1 cellular context compared by ENCODE assay signal in the genomic region with DNA sequence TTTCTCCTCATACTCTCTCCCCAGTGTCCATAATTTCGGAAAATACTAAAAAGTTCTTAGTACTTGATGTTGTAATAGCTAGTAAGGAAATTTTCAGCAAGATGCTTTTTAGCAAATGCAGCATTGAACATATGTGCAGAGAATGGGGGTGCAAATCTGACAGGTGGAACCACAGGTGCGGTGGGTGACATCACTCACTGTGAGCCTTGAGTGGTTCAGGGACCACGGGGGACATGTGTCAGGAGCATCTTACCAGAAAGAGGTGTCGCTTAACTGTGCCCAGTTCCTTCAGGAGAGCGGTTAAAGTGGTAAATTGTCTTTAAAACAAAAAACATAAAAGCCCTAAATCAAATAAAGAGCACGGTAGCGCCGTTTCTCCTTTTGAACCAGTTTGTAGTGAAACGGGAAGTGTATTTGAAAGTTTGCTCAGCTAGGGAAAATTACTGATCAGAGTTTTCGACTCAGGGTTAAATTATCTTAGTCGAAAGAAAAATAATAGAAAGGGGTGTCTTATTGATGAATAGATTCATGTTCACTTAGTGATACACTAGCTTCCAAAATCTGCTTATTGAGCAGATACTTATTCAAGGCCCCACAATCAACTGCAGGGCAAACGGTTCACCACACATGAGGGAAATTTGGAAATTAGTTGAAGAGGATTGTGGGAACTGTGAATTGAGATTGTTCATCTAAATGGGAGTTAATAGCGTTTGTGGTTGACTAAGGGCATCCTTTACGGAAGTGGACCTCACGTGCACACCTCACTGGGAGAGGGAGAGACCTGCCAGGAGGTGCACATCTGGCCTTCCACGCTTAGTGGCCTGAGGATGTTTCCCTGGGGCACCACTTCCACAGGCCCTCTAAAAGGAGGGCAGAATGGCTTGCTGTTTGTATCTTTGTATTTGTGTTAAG.
TF ChIP-seq lines count a peak whose summit lies in the region.

No MANE protein-coding gene starts in this region.

TF ChIP-seq in SK-N-SH treated with all-trans-retinoic acid at 6 μM for 48 hours, 23 proteins besides CTCF, POLR2A, EP300 and RAD21 (continued from another document):
- TF ChIP-seq TSHZ2 (CRISPR knock-in tag; IDR thresholded peaks at IDR 0.05) (no peak), GLIS3 (CRISPR knock-in tag; IDR thresholded peaks at IDR 0.05) (no peak), ZC3H10 (CRISPR knock-in tag; IDR thresholded peaks at IDR 0.05) (no peak)
TF ChIP-seq in SK-N-SH treated with all-trans-retinoic acid at 6 μM for 48 hours: peak in this region for 0.
